24 cellular contexts compared by ENCODE assay signal in genomic region chr2:189312211-189312610, GRCh38.
"Had no signal": no experiment of that assay in that cellular context is flagged by ENCODE, and none has a peak within 500 bp of the region (broad histone marks: within the 10 kb centered on the region; RNA-seq: fewer than 3 reads in every experiment).

No MANE protein-coding gene starts in this region.

- H3K4me1 Mint-ChIP-seq: neural crest cell; stimulated activated memory B cell treated with anti-CD40 and anti-IgM and Interleukin-4, amounts not matched to agents 10 μg/mL and 1 μg/mL and 100 μg/mL, for 72 hours had no signal

- H3K9ac ChIP-seq: parathyroid adenoma had no signal

- H3K4me3 ChIP-seq: breast epithelium, gastroesophageal sphincter, hepatocyte, psoas muscle, sigmoid colon, testis, transverse colon had no signal

- H3K27me3 ChIP-seq: breast epithelium, gastroesophageal sphincter, hepatocyte, sigmoid colon, testis, transverse colon had no signal

- H3K4me3 Mint-ChIP-seq: neural crest cell; stimulated activated memory B cell treated with anti-CD40 and anti-IgM and Interleukin-4, amounts not matched to agents 10 μg/mL and 1 μg/mL and 100 μg/mL, for 72 hours had no signal

- H3K4me2 ChIP-seq: hepatocyte had no signal

- DNase-seq: activated CD8-positive, alpha-beta memory T cell treated with anti-CD3 and anti-CD28 coated beads for 24 hours; activated gamma-delta T cell treated with Interleukin-2 at 50 U/mL for 16 hours; amygdala; central memory CD4-positive, alpha-beta T cell; left colon; mammary epithelial cell; midbrain; occipital lobe; psoas muscle; sigmoid colon; small intestine; stimulated activated CD4-positive, alpha-beta T cell treated with anti-CD3 and anti-CD28 coated beads, Interleukin-4, amount 100 ng/mL, for 24 hours; T-helper 1 cell; T1000; testis; transverse colon; WERI-Rb-1 had no signal

- H2AFZ ChIP-seq: hepatocyte, parathyroid adenoma had no signal

- ATAC-seq: gastroesophageal sphincter; left colon; psoas muscle; stimulated activated memory B cell treated with anti-CD40 and anti-IgM and Interleukin-4, amounts not matched to agents 10 μg/mL and 1 μg/mL and 100 μg/mL, for 72 hours had no signal

- H3K9me3 ChIP-seq: breast epithelium, gastroesophageal sphincter, sigmoid colon, testis, transverse colon had no signal

- H3K27me3 Mint-ChIP-seq: naive thymus-derived CD8-positive, alpha-beta T cell; stimulated activated memory B cell treated with anti-CD40 and anti-IgM and Interleukin-4, amounts not matched to agents 10 μg/mL and 1 μg/mL and 100 μg/mL, for 72 hours had no signal

- H3K4me1 ChIP-seq: breast epithelium, gastroesophageal sphincter, parathyroid adenoma, psoas muscle, sigmoid colon, testis had no signal

- H3K36me3 Mint-ChIP-seq: naive thymus-derived CD8-positive, alpha-beta T cell; stimulated activated memory B cell treated with anti-CD40 and anti-IgM and Interleukin-4, amounts not matched to agents 10 μg/mL and 1 μg/mL and 100 μg/mL, for 72 hours had no signal

- H3K27ac Mint-ChIP-seq: stimulated activated memory B cell treated with anti-CD40 and anti-IgM and Interleukin-4, amounts not matched to agents 10 μg/mL and 1 μg/mL and 100 μg/mL, for 72 hours had no signal

- H3K9me3 Mint-ChIP-seq: stimulated activated memory B cell treated with anti-CD40 and anti-IgM and Interleukin-4, amounts not matched to agents 10 μg/mL and 1 μg/mL and 100 μg/mL, for 72 hours had no signal

- H3K36me3 ChIP-seq: breast epithelium, gastroesophageal sphincter, sigmoid colon, transverse colon, WERI-Rb-1 had no signal

- H3K27ac ChIP-seq: breast epithelium, gastroesophageal sphincter, hepatocyte, parathyroid adenoma, psoas muscle, sigmoid colon, testis, transverse colon, WERI-Rb-1 had no signal
